In the genomic region with DNA sequence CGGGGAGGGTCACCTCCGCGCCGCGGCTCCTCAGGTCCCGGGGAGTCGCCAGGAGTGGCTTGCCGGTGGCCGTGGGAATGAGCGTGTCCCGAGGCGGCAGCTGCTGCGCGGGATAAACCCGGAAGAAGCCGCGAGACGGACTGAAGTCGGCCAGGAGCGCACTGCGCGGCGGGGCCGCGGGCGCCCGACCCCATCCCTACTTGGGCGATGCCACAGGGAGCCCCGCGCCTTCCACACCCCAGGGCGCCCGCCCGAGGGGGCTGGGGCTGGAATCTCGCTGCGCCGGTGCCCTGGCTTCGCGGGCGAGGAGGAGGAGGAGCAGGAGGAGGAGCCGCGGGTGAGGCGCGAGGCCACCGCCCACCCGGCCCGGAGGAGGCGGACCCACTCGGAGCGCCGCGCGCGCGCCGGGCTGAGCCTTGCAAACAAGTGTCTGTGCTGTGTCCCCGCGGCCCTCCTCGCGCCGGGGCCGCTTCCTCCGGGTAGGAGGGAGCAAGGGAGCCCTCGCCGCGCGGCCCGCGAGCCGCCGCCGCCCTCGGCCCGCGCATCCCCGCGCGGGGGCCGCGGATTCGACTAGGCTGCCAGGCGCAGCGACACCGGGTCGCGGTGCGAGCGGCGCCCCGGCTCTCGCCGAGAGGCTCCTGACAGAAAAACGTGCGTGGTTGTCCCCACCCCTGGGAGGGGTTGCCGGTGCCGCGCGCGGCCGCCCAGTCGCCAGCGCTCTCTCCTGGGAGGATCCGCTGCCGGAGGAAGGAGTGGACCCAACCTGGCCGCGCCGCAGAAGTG, we compare ENCODE assay signal across 8 cellular contexts. TPM values are rescaled to one million over a fixed set of nuclear protein-coding genes. Genes with fewer than 3 reads are reported as not detected.
DNase-seq lines count a peak whose midpoint lies in the region; ATAC-seq and TF ChIP-seq lines count a peak whose summit lies in the region.

A gene (plus strand): TSS at position 412 of the 783 bp plus-strand sequence.

- H3K9ac ChIP-seq in H9 (ENCODE audit: extremely low read depth, insufficient read length, low read length): no peak within 1 kb of the TSS

- H3K14ac ChIP-seq in H9 (ENCODE audit: insufficient read depth, low read length): no peak within 1 kb of the TSS

- H3K9me3 Mint-ChIP-seq in H9 (no peaks in the 10 kb centered on the region), osteocyte (ENCODE audit: unreplicated experiment) (no peaks in the 10 kb centered on the region)
- H3K9me3 Mint-ChIP-seq in activated naive CD8-positive, alpha-beta T cell (ENCODE audit: low read depth): no peaks in the 10 kb centered on the region

- no peak within 1 kb of the TSS for H3K56ac ChIP-seq in H9 (ENCODE audit: insufficient read length, low read depth, low read length)

- peak; percentile 80 for ATAC-seq in thoracic aorta (ENCODE audit: insufficient number of reproducible peaks, low FRiP score, low read depth)

- no peaks in the 10 kb centered on the region for H3K79me2 ChIP-seq in H9 (ENCODE audit: insufficient read depth, low read length)

- TF ChIP-seq CTCF in H9 (conservative IDR thresholded peaks at IDR 0.05) (no peak), osteocyte (IDR thresholded peaks at IDR 0.05) (no peak), thoracic aorta (IDR thresholded peaks at IDR 0.05) (no peak)

- H2BK20ac ChIP-seq in H9 (ENCODE audit: low read depth, low read length, poor library complexity, severe bottlenecking): no peak within 1 kb of the TSS

- peaks cover 7% of the 10 kb centered on the region; the same call in 1 of the 2 replicates for H3K27me3 ChIP-seq in H9 (ENCODE audit: insufficient read depth, low read length)
- no peaks in the 10 kb centered on the region for H3K27me3 ChIP-seq in thoracic aorta (replicated peaks; ENCODE audit: insufficient read depth)

- H2BK12ac ChIP-seq in H9 (ENCODE audit: insufficient read length, low read depth, low read length): no peak within 1 kb of the TSS

- no peak within 1 kb of the TSS for H3T11ph ChIP-seq in H9 (ENCODE audit: low read length)

- WGBS in H9 (ENCODE audit: extremely low coverage, insufficient read length, low lambda C conversion rate): no CpG with 5 or more reads among the region's 106 CpGs

- peak within 1 kb of the TSS; percentile 75 to 89 for H3K4me3 Mint-ChIP-seq in H9
- H3K4me3 Mint-ChIP-seq in activated naive CD8-positive, alpha-beta T cell: peak within 1 kb of the TSS; percentile 85
- peak within 1 kb of the TSS; percentile 91 for H3K4me3 Mint-ChIP-seq in osteocyte (ENCODE audit: unreplicated experiment)

- H3K27me3 Mint-ChIP-seq in H9 (ENCODE audit: low read depth) (peaks cover 49% of the 10 kb centered on the region), osteocyte (ENCODE audit: unreplicated experiment) (no peaks in the 10 kb centered on the region)
- H3K27me3 Mint-ChIP-seq in activated naive CD8-positive, alpha-beta T cell: peaks cover 10% of the 10 kb centered on the region

- no peak within 1 kb of the TSS for H2BK120ac ChIP-seq in H9 (ENCODE audit: low read depth, low read length, poor library complexity, severe bottlenecking)

- peaks cover 2% of the 10 kb centered on the region; the same call in 1 of the 2 replicates for H3K4me1 ChIP-seq in H9 (ENCODE audit: insufficient read depth, low read length)
- peaks cover 3 to 30% of the 10 kb centered on the region in 2 donors for H3K4me1 ChIP-seq in thoracic aorta (ENCODE audit: control insufficient read depth in 1 of 2, low read depth in 2 of 2)

- no peaks in the 10 kb centered on the region for H3K79me1 ChIP-seq in H9 (ENCODE audit: insufficient read depth, low read depth, low read length, poor library complexity, severe bottlenecking)

- no peaks in the 10 kb centered on the region for H3K36me3 ChIP-seq in thoracic aorta

- no peak within 1 kb of the TSS for H4K5ac ChIP-seq in H9 (ENCODE audit: insufficient read length, low read depth, low read length)

- no peak within 1 kb of the TSS for H2BK5ac ChIP-seq in H9 (ENCODE audit: insufficient read length, low read length)

- no peaks in the 10 kb centered on the region; a peak in 1 of 7 replicates for H3K36me3 Mint-ChIP-seq in H9 (ENCODE audit: insufficient read depth in 1 of 3, low read depth in 3 of 3)
- peaks cover 7% of the 10 kb centered on the region for H3K36me3 Mint-ChIP-seq in activated naive CD8-positive, alpha-beta T cell
- no peaks in the 10 kb centered on the region for H3K36me3 Mint-ChIP-seq in osteocyte (ENCODE audit: unreplicated experiment)

- H4K20me1 ChIP-seq in H9 (ENCODE audit: control insufficient read depth, insufficient read depth, insufficient read length): no peaks in the 10 kb centered on the region

- H3K23me2 ChIP-seq in H9 (ENCODE audit: insufficient read length, low read depth, low read length, poor library complexity, severe bottlenecking): peaks cover 7% of the 10 kb centered on the region

- H4K8ac ChIP-seq in H9 (replicated peaks; ENCODE audit: insufficient read length, low read depth, low read length): no peak within 1 kb of the TSS

- H2AK5ac ChIP-seq in H9 (ENCODE audit: insufficient read length, low read length): no peak within 1 kb of the TSS

- peaks cover 12 to 14% of the 10 kb centered on the region in 2 experiments for H3K4me1 Mint-ChIP-seq in H9
- H3K4me1 Mint-ChIP-seq in activated naive CD8-positive, alpha-beta T cell (ENCODE audit: low read depth): peaks cover 29% of the 10 kb centered on the region
- peaks cover 21% of the 10 kb centered on the region for H3K4me1 Mint-ChIP-seq in osteocyte (ENCODE audit: unreplicated experiment)

- no peak within 1 kb of the TSS for H3K23ac ChIP-seq in H9 (ENCODE audit: insufficient read length, low read depth, low read length)

- H4K91ac ChIP-seq in H9 (ENCODE audit: insufficient read length, low read depth, low read length): no peak within 1 kb of the TSS

- H3K4me2 ChIP-seq in H9 (ENCODE audit: insufficient read depth, insufficient read length, low read length): peak within 1 kb of the TSS; percentile 50

- H3K9me3 ChIP-seq in H9 (ENCODE audit: control insufficient read depth, low read depth, low read length): no peaks in the 10 kb centered on the region
- H3K9me3 ChIP-seq in thoracic aorta: no peaks in the 10 kb centered on the region

- H3K27ac Mint-ChIP-seq in H9: no peak within 1 kb of the TSS; a peak in 1 of 7 replicates
- peak within 1 kb of the TSS; percentile 64 for H3K27ac Mint-ChIP-seq in activated naive CD8-positive, alpha-beta T cell
- peak within 1 kb of the TSS; percentile 69 for H3K27ac Mint-ChIP-seq in osteocyte (ENCODE audit: unreplicated experiment)

- H3K27ac ChIP-seq in H9 (ENCODE audit: insufficient read length, low read depth, low read length) (no peak within 1 kb of the TSS), thoracic aorta (peak within 1 kb of the TSS; percentile 92 to 95)

- DNase-seq in GF-D8 (lab: John Stamatoyannopoulos, UW) (peak; percentile 68), H9 (peak; percentile 52), M059J (ENCODE audit: low read depth) (peak; percentile 92), SKM-1 (lab: John Stamatoyannopoulos, UW; ENCODE audit: unreplicated experiment) (peak; percentile 56), glomerular visceral epithelial cell (ENCODE audit: extremely low spot score) (peak; percentile 92), osteocyte (ENCODE audit: extremely low spot score, unreplicated experiment) (peak; percentile 95), thoracic aorta (ENCODE audit: low spot score) (peak; percentile 49)

- peak within 1 kb of the TSS; percentile 88 for H3K4me3 ChIP-seq in thoracic aorta

- no peak within 1 kb of the TSS for H3K4ac ChIP-seq in H9 (ENCODE audit: low read depth, low read length)

- H2AFZ ChIP-seq in H9 (ENCODE audit: low read length): no peak within 1 kb of the TSS

- no peak within 1 kb of the TSS for H3K18ac ChIP-seq in H9 (ENCODE audit: insufficient read length, low read depth, low read length)

- no peak within 1 kb of the TSS for H2BK15ac ChIP-seq in H9 (ENCODE audit: low read depth, low read length)

RNA-seq across cellular contexts. Expression of the gene that starts here (rescaled TPM):
- 1.7 and 2.2 TPM in 2 replicates for total RNA-seq in H9 (2021)
- 7.6 and 12.1 TPM in 2 replicates for total RNA-seq in M059J (2014; rRNA removed; shearing (Covaris generic))
- total RNA-seq in osteocyte: 8.3 and 9.1 TPM in 2 replicates
- total RNA-seq in thoracic aorta: 10 to 100 TPM; 20.0 to 31.1 TPM

Comparison
In these comparisons a context has a peak if more than half of its experiments do, and no peak if none do; other contexts are left out.
1. H3K27ac Mint-ChIP-seq: peak in activated naive CD8-positive, alpha-beta T cell (single experiment) and osteocyte (single experiment); none in H9 (0 of 3).
2. Peak in every context shown above with its lines, with median percentiles within 50 percentile points of each other: DNase-seq and H3K4me3 Mint-ChIP-seq.